Comparison of ENCODE assay signal across 16 cellular contexts in the genomic region with DNA sequence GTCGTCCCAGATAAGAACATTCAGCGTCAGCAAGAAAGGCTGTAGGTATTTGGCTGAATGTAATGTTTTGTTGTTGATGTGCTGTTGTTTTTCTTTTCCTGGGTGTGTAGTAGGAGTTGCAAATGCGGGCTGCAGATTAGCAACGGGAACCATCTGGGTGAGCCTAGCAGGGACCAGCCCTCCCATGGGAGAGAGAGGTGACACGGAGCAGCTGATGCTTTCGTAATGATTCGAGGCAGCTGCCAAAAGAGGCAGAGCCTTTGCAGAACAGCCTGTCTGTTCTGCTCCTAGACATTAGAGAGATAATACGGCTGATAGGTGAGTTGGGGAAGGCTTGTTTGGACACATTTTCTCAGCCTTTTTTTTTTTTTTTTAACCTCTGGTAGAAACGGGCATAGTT. TPM values are rescaled to one million over a fixed set of nuclear protein-coding genes. Genes with fewer than 3 reads are reported as not detected.
DNase-seq lines count a peak whose midpoint lies in the region; ATAC-seq and TF ChIP-seq lines count a peak whose summit lies in the region.
"Had no signal": no experiment of that assay in that cellular context is flagged by ENCODE, and none has a peak within 500 bp of the region (broad histone marks: within the 10 kb centered on the region; RNA-seq: fewer than 3 reads in every experiment).

No MANE protein-coding gene starts in this region.

- H3K4me1 ChIP-seq in BE2C, result no peaks in the 10 kb centered on the region
- H3K4me1 ChIP-seq in body of pancreas, result no peaks in the 10 kb centered on the region
- H3K4me1 ChIP-seq in uterus, result no peaks in the 10 kb centered on the region

- no peak overlapping the region for H3K27ac ChIP-seq in body of pancreas
- H3K27ac ChIP-seq in CD4-positive, alpha-beta T cell (ENCODE audit: low read depth, low read length), result no peak overlapping the region
- H3K27ac ChIP-seq in uterus, result no peak overlapping the region
- H3K27ac ChIP-seq: esophagus muscularis mucosa, RWPE1 had no signal

- H3K36me3 Mint-ChIP-seq in CD4-positive, alpha-beta T cell (ENCODE audit: low read depth), result no peaks in the 10 kb centered on the region

- peak; percentile 88 for ATAC-seq in body of pancreas
- ATAC-seq in CD4-positive, alpha-beta T cell (ENCODE audit: poor library complexity), result no peak

- TF ChIP-seq POLR2A in body of pancreas (IDR thresholded peaks at IDR 0.05), result no peak
- no peak for TF ChIP-seq POLR2A in uterus (IDR thresholded peaks at IDR 0.05)

- H3K9me3 ChIP-seq in BE2C (no peaks in the 10 kb centered on the region), body of pancreas (no peaks in the 10 kb centered on the region), uterus (no peaks in the 10 kb centered on the region)
- H3K9me3 ChIP-seq in CD4-positive, alpha-beta T cell (ENCODE audit: control insufficient read depth, low read length), result no peaks in the 10 kb centered on the region
- H3K9me3 ChIP-seq: esophagus muscularis mucosa had no signal

- CTCF ChIA-PET in CD4-positive, alpha-beta T cell (lab: Charles Lee), result no interaction called here

- DNase-seq in BE2C (peak; percentile 8), M059J (ENCODE audit: low read depth) (peak; percentile 32), body of pancreas (peak; percentile 61 to 76 (median 73)), mucosa of gallbladder (ENCODE audit: low spot score) (peak; percentile 12), T-helper 2 cell (no peak), NCI-H69 (lab: John Stamatoyannopoulos, UW) (no peak), uterus (no peak)
- DNase-seq in CD4-positive, alpha-beta T cell, result no peak
- DNase-seq: activated naive CD4-positive, alpha-beta T cell; central memory CD4-positive, alpha-beta T cell; KG1 had no signal

- no peaks in the 10 kb centered on the region for H3K27me3 Mint-ChIP-seq in CD4-positive, alpha-beta T cell

- no peaks in the 10 kb centered on the region for H3K27me3 ChIP-seq in BE2C
- no peaks in the 10 kb centered on the region for H3K27me3 ChIP-seq in body of pancreas
- H3K27me3 ChIP-seq in CD4-positive, alpha-beta T cell (ENCODE audit: control insufficient read depth, insufficient read depth, low read length), result no peaks in the 10 kb centered on the region
- H3K27me3 ChIP-seq in uterus, result no peaks in the 10 kb centered on the region
- H3K27me3 ChIP-seq: esophagus muscularis mucosa had no signal

- H3K4me1 Mint-ChIP-seq in CD4-positive, alpha-beta T cell (ENCODE audit: low read depth), result no peaks in the 10 kb centered on the region

- TF ChIP-seq CTCF in BE2C (IDR thresholded peaks at IDR 0.05; ENCODE audit: low read depth, low read length) (no peak), body of pancreas (IDR thresholded peaks at IDR 0.05) (no peak), uterus (IDR thresholded peaks at IDR 0.05) (no peak)
- TF ChIP-seq CTCF in CD4-positive, alpha-beta T cell (IDR thresholded peaks at IDR 0.05), result no peak

- POLR2A ChIA-PET in CD4-positive, alpha-beta T cell (lab: Charles Lee), result no interaction called here

- no peak overlapping the region for H3K27ac Mint-ChIP-seq in CD4-positive, alpha-beta T cell
- H3K27ac Mint-ChIP-seq: stimulated activated naive CD8-positive, alpha-beta T cell treated with anti-CD3 and anti-CD28 coated beads, Interleukin-15, Interleukin-2, amounts not matched to agents 100 ng/mL and 50 ng/mL, for 24 hours had no signal

- H3K36me3 ChIP-seq in BE2C (no peaks in the 10 kb centered on the region), body of pancreas (replicated peaks in 1 of 2; ENCODE audit: insufficient read depth in 1 of 2, low read depth in 2 of 2) (no peaks in the 10 kb centered on the region), uterus (no peaks in the 10 kb centered on the region)
- H3K36me3 ChIP-seq: esophagus muscularis mucosa had no signal

- intact Hi-C loops in body of pancreas (cut with DNase I), result no loop called here
- intact Hi-C loops in CD4-positive, alpha-beta T cell (cut with DNase I, micrococcal nuclease), result no loop called here
- intact Hi-C loops in uterus (cut with DNase I; ENCODE audit: low total_unique reads), result no loop called here

- 10 to 12% methylated on average over 7 to 8 of the region's 9 CpGs for WGBS in body of pancreas, 2 donors

- H3K4me3 ChIP-seq in BE2C (ENCODE audit: low read depth, low read length) (no peak overlapping the region), body of pancreas (no peak overlapping the region), uterus (no peak overlapping the region)
- H3K4me3 ChIP-seq: esophagus muscularis mucosa had no signal

- H3K9me3 Mint-ChIP-seq in CD4-positive, alpha-beta T cell, result no peaks in the 10 kb centered on the region
- H3K9me3 Mint-ChIP-seq: stimulated activated naive CD8-positive, alpha-beta T cell treated with anti-CD3 and anti-CD28 coated beads, Interleukin-15, Interleukin-2, amounts not matched to agents 100 ng/mL and 50 ng/mL, for 24 hours had no signal

- H3K4me3 Mint-ChIP-seq in CD4-positive, alpha-beta T cell, result no peak overlapping the region
- H3K4me3 Mint-ChIP-seq: stimulated activated naive CD8-positive, alpha-beta T cell treated with anti-CD3 and anti-CD28 coated beads, Interleukin-15, Interleukin-2, amounts not matched to agents 100 ng/mL and 50 ng/mL, for 24 hours had no signal

RNA-seq across cellular contexts. Expression of a gene that starts 25.3 kb away (rescaled TPM):
- polyA plus RNA-seq in BE2C (2012; ENCODE audit: insufficient read depth, insufficient read length, low read depth), result 0.22 TPM
- total RNA-seq in M059J (2014; rRNA removed; shearing (Covaris generic)), result 0.07 and 0.17 TPM in 2 replicates
- total RNA-seq in body of pancreas (under 1 TPM; 0.26 to 0.33 TPM), mucosa of gallbladder (not detected), uterus (under 1 TPM in 1 of 4 donors, not detected in 3; 0.14 TPM)
- not detected for total RNA-seq in CD4-positive, alpha-beta T cell
- total RNA-seq: activated CD8-positive, alpha-beta memory T cell treated with anti-CD3 and anti-CD28 coated beads for 36 hours; renal cortical epithelial cell had no signal

Comparison
In these comparisons a context has a peak if more than half of its experiments do, and no peak if none do; other contexts are left out.
1. DNase-seq: peak in BE2C (single experiment), M059J (single experiment), body of pancreas (4 of 4) and mucosa of gallbladder (single experiment); none in CD4-positive, alpha-beta T cell (0 of 10), T-helper 2 cell (0 of 5), NCI-H69 (single experiment) and uterus (0 of 2).